In the genomic region with DNA sequence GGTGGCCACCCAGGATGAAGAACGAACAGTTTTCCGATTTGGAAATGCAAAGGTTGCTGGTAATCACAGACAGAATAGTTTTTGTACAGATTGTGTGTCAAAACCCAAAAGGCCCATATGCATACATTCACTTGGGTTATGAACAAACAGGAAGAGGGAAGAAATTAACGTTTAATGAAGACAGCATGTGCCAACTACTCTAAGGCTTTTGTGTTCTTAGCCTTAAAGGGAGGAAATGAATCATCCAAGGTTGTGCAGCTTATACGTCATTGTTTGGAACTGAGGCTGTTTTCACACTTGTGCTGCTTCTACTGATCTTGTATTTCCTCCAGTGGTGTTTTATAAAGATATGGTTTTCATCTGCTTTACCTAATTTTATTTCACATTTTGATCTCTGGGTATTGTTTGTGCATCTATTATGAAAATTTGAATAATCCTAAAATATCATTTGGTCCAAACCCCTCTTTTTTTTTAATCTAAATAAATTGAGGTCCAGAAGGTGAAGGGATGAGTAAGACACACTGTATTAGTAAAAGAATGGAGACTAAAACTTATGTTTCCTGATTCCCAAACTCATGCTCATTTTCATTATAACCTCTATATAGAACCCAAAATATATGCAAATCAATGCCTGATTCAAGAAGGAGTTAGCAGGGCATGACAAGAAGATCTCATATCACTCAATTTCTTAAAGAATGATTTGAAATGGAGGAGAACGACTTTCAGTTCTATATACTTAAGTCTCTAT, we compare ENCODE assay signal across 11 cellular contexts.
DNase-seq lines count a peak whose midpoint lies in the region; ATAC-seq and TF ChIP-seq lines count a peak whose summit lies in the region.
"Had no signal": no experiment of that assay in that cellular context is flagged by ENCODE, and none has a peak within 500 bp of the region (broad histone marks: within the 10 kb centered on the region; RNA-seq: fewer than 3 reads in every experiment).

No MANE protein-coding gene starts in this region.

- ATAC-seq in body of pancreas (peak; percentile 88), HG03457 (IDR thresholded peaks at IDR 0.05; ENCODE audit: unreplicated experiment) (no peak), GM19452 (IDR thresholded peaks at IDR 0.05; ENCODE audit: unreplicated experiment) (no peak), GM21737 (IDR thresholded peaks at IDR 0.05; ENCODE audit: unreplicated experiment) (no peak)
- peak; percentile 67 for ATAC-seq in naive thymus-derived CD4-positive, alpha-beta T cell
- no peak for ATAC-seq in naive thymus-derived CD8-positive, alpha-beta T cell

- CTCF ChIA-PET in naive thymus-derived CD4-positive, alpha-beta T cell (lab: Charles Lee): no interaction called here

- no peaks in the 10 kb centered on the region for H3K36me3 Mint-ChIP-seq in naive thymus-derived CD4-positive, alpha-beta T cell
- no peaks in the 10 kb centered on the region for H3K36me3 Mint-ChIP-seq in naive thymus-derived CD8-positive, alpha-beta T cell

- no peak for TF ChIP-seq CTCF in body of pancreas (IDR thresholded peaks at IDR 0.05)

- peak overlapping the region in 2 of 4 donors; percentile 62 to 83 for H3K27ac ChIP-seq in body of pancreas
- no peak overlapping the region for H3K27ac ChIP-seq in naive thymus-derived CD4-positive, alpha-beta T cell (ENCODE audit: low read depth, low read length)
- H3K27ac ChIP-seq: PC-9 had no signal

- WGBS in body of pancreas, 2 donors: 49% methylated on average over 5 of the region's 5 CpGs

- H3K4me3 ChIP-seq in body of pancreas: no peak overlapping the region
- H3K4me3 ChIP-seq in naive thymus-derived CD4-positive, alpha-beta T cell (ENCODE audit: low read length): no peak overlapping the region
- H3K4me3 ChIP-seq: PC-9 had no signal

- H3K9me3 ChIP-seq in body of pancreas: no peaks in the 10 kb centered on the region
- no peaks in the 10 kb centered on the region for H3K9me3 ChIP-seq in naive thymus-derived CD4-positive, alpha-beta T cell (ENCODE audit: control insufficient read depth in 2 of 3, low read length in 3 of 3)

- intact Hi-C loops in body of pancreas (cut with DNase I): no loop called here
- intact Hi-C loops in naive thymus-derived CD4-positive, alpha-beta T cell (cut with micrococcal nuclease): no loop called here

- DNase-seq in DMS53 treated with DMSO at 0.1 percent for 48 hours (lab: John Stamatoyannopoulos, UW; ENCODE audit: unreplicated experiment): peak; percentile 70
- peak; percentile 24 for DNase-seq in HT-29 (ENCODE audit: low spot score)
- DNase-seq in body of pancreas: peak in 2 of 4 donors; percentile 49 to 54
- DNase-seq in naive thymus-derived CD4-positive, alpha-beta T cell: no peak
- no peak for DNase-seq in naive thymus-derived CD8-positive, alpha-beta T cell
- DNase-seq: activated T-cell treated with anti-CD3 and anti-CD28 coated beads, Interleukin-2, amount 50 U/mL, for 48 hours; PC-9; stimulated activated CD4-positive, alpha-beta T cell treated with anti-CD3 and anti-CD28 coated beads, Interleukin-2, amount 100 ng/mL, for 48 hours had no signal

- TF ChIP-seq POLR2A in body of pancreas (IDR thresholded peaks at IDR 0.05): no peak

- no peaks in the 10 kb centered on the region for H3K27me3 ChIP-seq in body of pancreas
- H3K27me3 ChIP-seq in naive thymus-derived CD4-positive, alpha-beta T cell (ENCODE audit: control insufficient read depth in 2 of 2, insufficient read depth in 2 of 2, low read length in 2 of 2): no peaks in the 10 kb centered on the region

- H3K36me3 ChIP-seq in body of pancreas (replicated peaks in 1 of 2; ENCODE audit: insufficient read depth in 1 of 2, low read depth in 2 of 2): no peaks in the 10 kb centered on the region
- no peaks in the 10 kb centered on the region for H3K36me3 ChIP-seq in naive thymus-derived CD4-positive, alpha-beta T cell (ENCODE audit: control insufficient read depth in 2 of 3, insufficient read depth in 3 of 3, low read length in 3 of 3)

- no peak overlapping the region for H3K27ac Mint-ChIP-seq in naive thymus-derived CD4-positive, alpha-beta T cell
- H3K27ac Mint-ChIP-seq in naive thymus-derived CD8-positive, alpha-beta T cell: no peak overlapping the region

- H3K4me1 Mint-ChIP-seq in naive thymus-derived CD4-positive, alpha-beta T cell: peaks cover 0 to 5% (median 0%) of the 10 kb centered on the region in 7 donors
- no peaks in the 10 kb centered on the region for H3K4me1 Mint-ChIP-seq in naive thymus-derived CD8-positive, alpha-beta T cell

- H3K4me3 Mint-ChIP-seq in naive thymus-derived CD4-positive, alpha-beta T cell: no peak overlapping the region
- no peak overlapping the region for H3K4me3 Mint-ChIP-seq in naive thymus-derived CD8-positive, alpha-beta T cell

- peaks cover 11% of the 10 kb centered on the region for H3K4me1 ChIP-seq in body of pancreas
- no peaks in the 10 kb centered on the region for H3K4me1 ChIP-seq in naive thymus-derived CD4-positive, alpha-beta T cell (ENCODE audit: control insufficient read depth in 2 of 2, insufficient read depth in 2 of 2, low read length in 2 of 2)

- POLR2A ChIA-PET in naive thymus-derived CD4-positive, alpha-beta T cell (lab: Charles Lee): no interaction called here
- POLR2A ChIA-PET in naive thymus-derived CD8-positive, alpha-beta T cell (lab: Charles Lee): no interaction called here

- no peaks in the 10 kb centered on the region for H3K9me3 Mint-ChIP-seq in naive thymus-derived CD4-positive, alpha-beta T cell
- H3K9me3 Mint-ChIP-seq in naive thymus-derived CD8-positive, alpha-beta T cell: no peaks in the 10 kb centered on the region

- H3K27me3 Mint-ChIP-seq in naive thymus-derived CD4-positive, alpha-beta T cell: no peaks in the 10 kb centered on the region
- H3K27me3 Mint-ChIP-seq in naive thymus-derived CD8-positive, alpha-beta T cell: no peaks in the 10 kb centered on the region

Comparison
In these comparisons a context has a peak if more than half of its experiments do, and no peak if none do; other contexts are left out.
1. DNase-seq: peak in DMS53 treated with DMSO at 0.1 percent for 48 hours (single experiment) and HT-29 (single experiment); none in naive thymus-derived CD4-positive, alpha-beta T cell (0 of 9) and naive thymus-derived CD8-positive, alpha-beta T cell (0 of 10).
2. ATAC-seq: peak in body of pancreas (single experiment) and naive thymus-derived CD4-positive, alpha-beta T cell (single experiment); none in HG03457 (single experiment), GM19452 (single experiment), naive thymus-derived CD8-positive, alpha-beta T cell (0 of 2) and GM21737 (single experiment).